Comparison of ENCODE assay signal across 1 cellular context in genomic region chr12:116406529-116406928, GRCh38.
A peak's percentile ranks its signal among the peaks of the same experiment; 100 is the strongest.
TF ChIP-seq lines count a peak whose summit lies in the region.

No MANE protein-coding gene starts in this region.

TF ChIP-seq in liver, 16 proteins besides CTCF, POLR2A, EP300 and RAD21 (continued from another document):
- TF ChIP-seq, protein P1, sequence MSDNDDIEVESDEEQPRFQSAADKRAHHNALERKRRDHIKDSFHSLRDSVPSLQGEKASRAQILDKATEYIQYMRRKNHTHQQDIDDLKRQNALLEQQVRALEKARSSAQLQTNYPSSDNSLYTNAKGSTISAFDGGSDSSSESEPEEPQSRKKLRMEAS (IDR thresholded peaks at IDR 0.05): peak; percentile 100
- peak; percentile 60 for TF ChIP-seq ATF3 (IDR thresholded peaks at IDR 0.05)
TF ChIP-seq in liver: peak in this region for 14.
